ENCODE assay signal across 21 cellular contexts in the genomic region with DNA sequence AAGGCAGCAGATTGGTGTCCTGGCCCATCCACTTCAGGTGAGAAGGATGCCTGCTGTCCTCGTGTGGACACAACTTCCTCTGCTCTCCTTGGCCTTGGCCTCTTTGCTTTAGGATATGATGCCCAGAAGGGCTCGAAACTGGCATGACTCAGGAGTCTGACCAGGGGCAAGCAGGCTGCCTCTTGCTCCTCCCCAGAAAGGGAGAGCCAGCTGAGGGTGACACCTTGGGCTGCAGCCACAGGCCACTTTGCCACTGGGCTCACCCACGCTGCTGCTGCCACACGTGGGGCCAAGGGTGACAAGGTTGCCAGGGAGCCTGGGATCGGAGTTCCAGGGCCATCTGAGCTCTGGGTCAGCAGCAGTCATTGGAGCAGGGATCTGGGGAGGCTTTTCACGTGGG.
"Had no signal": no experiment of that assay in that cellular context is flagged by ENCODE, and none has a peak within 500 bp of the region (broad histone marks: within the 10 kb centered on the region; RNA-seq: fewer than 3 reads in every experiment).

No MANE protein-coding gene starts in this region.

- H3K27me3 ChIP-seq: breast epithelium, gastrocnemius medialis, pancreas, right atrium auricular region had no signal

- H3K9me3 ChIP-seq: breast epithelium, gastrocnemius medialis, pancreas, right atrium auricular region had no signal

- H3K27ac ChIP-seq: gastrocnemius medialis, pancreas, right atrium auricular region had no signal

- H3K4me3 ChIP-seq: breast epithelium, gastrocnemius medialis, pancreas, right atrium auricular region had no signal

- ATAC-seq: gastrocnemius medialis; left cardiac atrium; pancreas; stimulated activated naive B cell treated with anti-CD40 and anti-IgM and Interleukin-4, amounts not matched to agents 10 μg/mL and 1 μg/mL and 100 μg/mL, for 72 hours had no signal

- H3K36me3 ChIP-seq: breast epithelium, gastrocnemius medialis, pancreas, right atrium auricular region had no signal

- DNase-seq: activated CD4-positive, alpha-beta T cell treated with anti-CD3 and anti-CD28 coated beads for 4 hours; activated CD4-positive, alpha-beta T cell treated with anti-CD3 and anti-CD28 coated beads, Interleukin-2, amount 50 U/mL, for 48 hours; activated CD8-positive, alpha-beta memory T cell treated with anti-CD3 and anti-CD28 coated beads for 24 hours; activated effector memory CD4-positive, alpha-beta T cell treated with anti-CD3 and anti-CD28 coated beads, Interleukin-2, amount 50 U/mL, for 16 hours; activated naive CD4-positive, alpha-beta T cell treated with anti-CD3 and anti-CD28 coated beads for 36 hours; activated naive CD8-positive, alpha-beta T cell treated with anti-CD3 and anti-CD28 coated beads, Interleukin-2, amount 10 ng/mL, durations not matched to agents 7 days and 5 days; amniotic stem cell; endodermal cell; gastrocnemius medialis; hippocampal formation; left cardiac atrium; naive B cell; nephron progenitor cell; nucleus accumbens; pancreas; stimulated activated CD4-positive, alpha-beta T cell treated with anti-CD3 and anti-CD28 coated beads, Interleukin-15, amount 100 ng/mL, for 24 hours; stimulated activated CD4-positive, alpha-beta T cell treated with anti-CD3 and anti-CD28 coated beads, Interleukin-2, amount 100 ng/mL, for 24 hours; stimulated activated naive B cell treated with anti-CD40 and anti-IgM and Interleukin-4, amounts not matched to agents 10 μg/mL and 1 μg/mL and 100 μg/mL, for 72 hours; T-helper 1 cell had no signal
